Comparison of ENCODE assay signal across 1 cellular context in the genomic region with DNA sequence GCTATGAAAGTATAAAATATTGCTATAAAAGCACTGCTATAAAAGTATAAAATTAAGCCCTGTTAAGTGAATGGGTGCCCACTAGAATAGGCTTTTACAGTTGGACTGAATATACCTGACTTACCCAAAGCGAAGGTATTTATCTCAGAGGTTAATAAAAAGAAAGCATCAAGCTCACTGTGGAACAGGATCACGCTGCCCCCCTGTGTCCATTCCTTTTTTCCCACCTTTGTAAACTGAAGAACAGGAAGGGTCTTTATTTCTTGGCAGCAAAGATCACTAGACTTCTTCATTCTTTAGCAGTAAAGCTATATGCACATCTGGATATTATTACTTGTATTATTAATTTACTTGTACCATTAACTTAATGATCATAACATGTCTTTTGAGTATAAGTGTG.
A peak's percentile ranks its signal among the peaks of the same experiment; 100 is the strongest.
TF ChIP-seq lines count a peak whose summit lies in the region.

No MANE protein-coding gene starts in this region.

TF ChIP-seq in GM12878, 131 proteins besides CTCF, POLR2A, EP300 and RAD21:
- TF ChIP-seq CEBPB (IDR thresholded peaks at IDR 0.05; ENCODE audit: borderline replicate concordance in 1 of 2, low read depth in 2 of 2, low read length in 2 of 2) (no peak), SMC3 (IDR thresholded peaks at IDR 0.05; ENCODE audit: borderline replicate concordance, low read length) (peak; percentile 58; the same call in 1 of the 2 replicates), NFIC (IDR thresholded peaks at IDR 0.05; ENCODE audit: low read depth, low read length) (no peak), CHD2 (IDR thresholded peaks at IDR 0.05; ENCODE audit: borderline replicate concordance, low read depth, low read length) (no peak), PBX3 (IDR thresholded peaks at IDR 0.05; ENCODE audit: insufficient replicate concordance, low read depth, low read length) (no peak)
